In the genomic region with DNA sequence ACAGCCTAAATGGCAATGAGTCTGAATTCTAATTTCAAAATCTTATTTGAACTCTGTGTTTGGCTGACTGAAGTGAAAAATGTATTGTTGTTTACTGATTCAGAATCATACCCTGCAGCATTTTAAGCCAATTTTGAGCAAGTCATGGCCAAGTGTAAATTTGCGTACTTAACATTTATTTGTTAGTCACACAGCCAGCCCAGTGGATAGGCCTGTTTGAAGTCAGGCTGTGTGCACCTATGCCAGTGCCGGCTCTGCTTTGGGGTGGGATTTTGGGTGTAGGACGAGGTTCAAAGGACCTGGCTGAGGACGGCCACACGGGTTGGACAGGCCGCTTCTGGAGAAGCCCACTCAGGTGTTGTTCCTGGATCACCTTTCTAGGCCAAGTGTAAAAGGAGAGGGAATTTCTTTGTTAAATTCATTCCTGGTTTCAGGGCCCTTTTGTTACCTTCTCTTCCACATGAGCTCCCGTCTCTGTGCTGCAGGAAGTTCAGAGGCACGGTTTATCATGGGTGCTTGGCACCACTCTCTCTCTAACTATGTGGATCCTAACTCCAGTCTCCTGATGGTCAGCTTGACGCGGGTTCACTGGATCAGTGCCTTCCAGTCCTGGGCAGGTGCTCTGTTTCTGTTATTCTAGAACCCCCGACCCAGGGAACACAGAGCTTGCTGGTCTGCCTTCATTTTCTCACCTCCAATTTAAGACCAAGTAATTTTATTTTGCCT, we compare ENCODE assay signal across 14 cellular contexts.
DNase-seq lines count a peak whose midpoint lies in the region; ATAC-seq and TF ChIP-seq lines count a peak whose summit lies in the region.
"Had no signal": no experiment of that assay in that cellular context is flagged by ENCODE, and none has a peak within 500 bp of the region (broad histone marks: within the 10 kb centered on the region; RNA-seq: fewer than 3 reads in every experiment).

No MANE protein-coding gene starts in this region.

- no peak for DNase-seq in Caco-2
- DNase-seq in left cardiac atrium: no peak
- DNase-seq in stimulated activated naive CD8-positive, alpha-beta T cell treated with anti-CD3 and anti-CD28 coated beads, Interleukin-15, Interleukin-2, amounts not matched to agents 100 U/mL and 50 U/mL, for 24 hours: no peak
- no peak for DNase-seq in DMS53 treated with DMSO at 0.1 percent for 48 hours (lab: John Stamatoyannopoulos, UW; ENCODE audit: unreplicated experiment)
- DNase-seq: activated T-cell treated with anti-CD3 and anti-CD28 coated beads, Interleukin-2, amount 50 U/mL, for 48 hours; NCI-H774; T-helper 9 cell had no signal

- 86 to 95% (median 94%) methylated on average over 11 of the region's 11 CpGs for WGBS in adipose tissue, 3 donors

- H3K27ac ChIP-seq in adipose tissue (ENCODE audit: low read depth, low read length): peak overlapping the region; percentile 61
- peak overlapping the region; percentile 90 for H3K27ac ChIP-seq in rectal smooth muscle tissue (ENCODE audit: low read depth, low read length)

- H3K4me3 ChIP-seq in Caco-2 (ENCODE audit: low read depth, low read length): no peak overlapping the region
- H3K4me3 ChIP-seq in rectal smooth muscle tissue (ENCODE audit: low read length): peak overlapping the region; percentile 19

- POLR2A ChIA-PET in Caco-2 (lab: Charles Lee): no interaction called here

- no peak overlapping the region for H3K9ac ChIP-seq in rectal smooth muscle tissue (ENCODE audit: low read length)

- no peak for TF ChIP-seq POLR2A in GM18505 (IDR thresholded peaks at IDR 0.05; ENCODE audit: borderline replicate concordance, extremely low read depth, insufficient read depth, insufficient read length)

- no peak overlapping the region for H3K4me3 Mint-ChIP-seq in Caco-2 (ENCODE audit: unreplicated experiment)
- H3K4me3 Mint-ChIP-seq: B cell, IgD-negative memory B cell had no signal

- CTCF ChIA-PET in Caco-2 (lab: Charles Lee): no interaction called here

- peak overlapping the region; percentile 30 for H3K27ac Mint-ChIP-seq in Caco-2 (ENCODE audit: unreplicated experiment)
- H3K27ac Mint-ChIP-seq: B cell had no signal

- no peaks in the 10 kb centered on the region for H3K36me3 ChIP-seq in Caco-2 (ENCODE audit: control insufficient read depth, insufficient read depth, low read length)
- no peaks in the 10 kb centered on the region for H3K36me3 ChIP-seq in rectal smooth muscle tissue (ENCODE audit: control insufficient read depth, insufficient read depth, low read length)

- BruUV-seq in Caco-2 (replicated peaks; lab: Mats Ljungman, UMichigan): no TSS peak

- H3K9me3 Mint-ChIP-seq in Caco-2 (ENCODE audit: unreplicated experiment): no peaks in the 10 kb centered on the region
- H3K9me3 Mint-ChIP-seq: IgD-negative memory B cell had no signal

- intact Hi-C loops in Caco-2 (cut with micrococcal nuclease; ENCODE audit: unreplicated experiment) (no loop called here), left cardiac atrium (cut with DNase I) (no loop called here)

- no peaks in the 10 kb centered on the region for H3K9me3 ChIP-seq in Caco-2

- H3K4me1 ChIP-seq in Caco-2: peaks cover 12% of the 10 kb centered on the region
- peaks cover 42% of the 10 kb centered on the region for H3K4me1 ChIP-seq in rectal smooth muscle tissue (ENCODE audit: control insufficient read depth, insufficient read depth, low read length)

- peak; percentile 28 to 38 for ATAC-seq in left cardiac atrium
- no peak for ATAC-seq in HG02870 (IDR thresholded peaks at IDR 0.05; ENCODE audit: unreplicated experiment)
- ATAC-seq in stimulated activated naive CD8-positive, alpha-beta T cell treated with anti-CD3 and anti-CD28 coated beads, Interleukin-15, Interleukin-2, amounts not matched to agents 100 U/mL and 50 U/mL, for 24 hours: no peak
- no peak for ATAC-seq in GM18505 (IDR thresholded peaks at IDR 0.05; ENCODE audit: unreplicated experiment)
- ATAC-seq: left lobe of liver had no signal

- no peaks in the 10 kb centered on the region for H3K27me3 ChIP-seq in Caco-2 (replicated peaks; ENCODE audit: control insufficient read depth, insufficient read depth, low read length)
- no peaks in the 10 kb centered on the region for H3K27me3 ChIP-seq in rectal smooth muscle tissue (ENCODE audit: control insufficient read depth, insufficient read depth, low read length)

- peaks cover 2% of the 10 kb centered on the region for H3K36me3 Mint-ChIP-seq in Caco-2 (ENCODE audit: insufficient read depth, unreplicated experiment)

- peaks cover 21% of the 10 kb centered on the region for H3K4me1 Mint-ChIP-seq in Caco-2 (ENCODE audit: low read depth, unreplicated experiment)

- TF ChIP-seq CTCF in Caco-2 (IDR thresholded peaks at IDR 0.05; ENCODE audit: insufficient read depth in 1 of 2, low read depth in 1 of 2, low read length in 1 of 2, severe bottlenecking in 1 of 2, unreplicated experiment in 1 of 2): no peak

- H3K27me3 Mint-ChIP-seq in Caco-2 (ENCODE audit: insufficient read depth, unreplicated experiment): no peaks in the 10 kb centered on the region
- H3K27me3 Mint-ChIP-seq: B cell, IgD-negative memory B cell had no signal

Comparison
In these comparisons a context has a peak if more than half of its experiments do, and no peak if none do; other contexts are left out.
1. ATAC-seq: peak in left cardiac atrium (2 of 2); none in HG02870 (single experiment), stimulated activated naive CD8-positive, alpha-beta T cell treated with anti-CD3 and anti-CD28 coated beads, Interleukin-15, Interleukin-2, amounts not matched to agents 100 U/mL and 50 U/mL, for 24 hours (single experiment) and GM18505 (single experiment).